Comparison of ENCODE assay signal across 1 cellular context in genomic region chr6:20400476-20401402, GRCh38.
TF ChIP-seq lines count a peak whose summit lies in the region.

No MANE protein-coding gene starts in this region.

TF ChIP-seq in HepG2, 621 proteins besides CTCF, POLR2A, EP300 and RAD21 (continued from another document and continues in another):
- TF ChIP-seq HINFP (CRISPR knock-in tag; IDR thresholded peaks at IDR 0.05; ENCODE audit: low read depth) (no peak), FOXA3 (CRISPR knock-in tag; IDR thresholded peaks at IDR 0.05) (0 out of 2 replicates have a peak, but pooled peaks have one; percentile 8), ZNF710 (CRISPR knock-in tag; IDR thresholded peaks at IDR 0.05; ENCODE audit: borderline replicate concordance) (no peak; the same call in 1 of the 2 replicates), MAFK (conservative IDR thresholded peaks at IDR 0.05 in 1 of 2, IDR thresholded peaks at IDR 0.05 in 1 of 2; ENCODE audit: low read length in 2 of 2) (no peak), ZNF263 (CRISPR knock-in tag; IDR thresholded peaks at IDR 0.05) (0 out of 2 replicates have a peak, but pooled peaks have one; percentile 4), GRHL1 (CRISPR knock-in tag; conservative IDR thresholded peaks at IDR 0.05) (no peak), TGIF2 (CRISPR knock-in tag; IDR thresholded peaks at IDR 0.05) (peak; percentile 83), RARA (CRISPR knock-in tag; IDR thresholded peaks at IDR 0.05) (no peak), ZNF562 (CRISPR knock-in tag; IDR thresholded peaks at IDR 0.05; ENCODE audit: borderline replicate concordance) (no peak), SALL1 (CRISPR knock-in tag; IDR thresholded peaks at IDR 0.05) (peak; percentile 32; the same call in 1 of the 2 replicates), PAWR (CRISPR knock-in tag; IDR thresholded peaks at IDR 0.05; ENCODE audit: borderline replicate concordance) (no peak), CHD4 (IDR thresholded peaks at IDR 0.05; ENCODE audit: borderline replicate concordance, low read length) (peak; percentile 66; the same call in 1 of the 2 replicates), FOSL2 (CRISPR knock-in tag; IDR thresholded peaks at IDR 0.05) (no peak; the same call in 1 of the 2 replicates), ARID5B (CRISPR knock-in tag; IDR thresholded peaks at IDR 0.05) (no peak; the same call in 1 of the 2 replicates), NFKBIZ (CRISPR knock-in tag; IDR thresholded peaks at IDR 0.05) (no peak), POLR2AphosphoS5 (IDR thresholded peaks at IDR 0.05; ENCODE audit: low read depth, low read length) (peak; percentile 27), ZSCAN12 (CRISPR knock-in tag; IDR thresholded peaks at IDR 0.05) (no peak), ELF1 (CRISPR knock-in tag; IDR thresholded peaks at IDR 0.05) (no peak), HNF1B (CRISPR knock-in tag; IDR thresholded peaks at IDR 0.05) (no peak), ZHX1 (CRISPR knock-in tag; IDR thresholded peaks at IDR 0.05; ENCODE audit: low read depth) (peak; percentile 52; the same call in 1 of the 2 replicates), HNF1A (IDR thresholded peaks at IDR 0.05; ENCODE audit: low read depth) (no peak), HNF1A (CRISPR knock-in tag; IDR thresholded peaks at IDR 0.05; ENCODE audit: borderline replicate concordance) (no peak), TBP (CRISPR knock-in tag; IDR thresholded peaks at IDR 0.05) (no peak), KDM4B (CRISPR knock-in tag; IDR thresholded peaks at IDR 0.05) (no peak), NR2F1 (CRISPR knock-in tag; IDR thresholded peaks at IDR 0.05) (no peak), EEA1 (CRISPR knock-in tag; IDR thresholded peaks at IDR 0.05; ENCODE audit: borderline replicate concordance) (no peak), ZNF331 (CRISPR knock-in tag; IDR thresholded peaks at IDR 0.05) (peak; percentile 31; the same call in 1 of the 2 replicates), KDM3A (CRISPR knock-in tag; IDR thresholded peaks at IDR 0.05; ENCODE audit: low read depth) (0 out of 2 replicates have a peak, but pooled peaks have one; percentile 24), ZNF12 (CRISPR knock-in tag; IDR thresholded peaks at IDR 0.05) (no peak), ZNF292 (CRISPR knock-in tag; IDR thresholded peaks at IDR 0.05; ENCODE audit: borderline replicate concordance, low read depth) (no peak), MAFF (IDR thresholded peaks at IDR 0.05; ENCODE audit: low read depth, low read length) (0 out of 2 replicates have a peak, but pooled peaks have one; percentile 2), ZNF17 (CRISPR knock-in tag; IDR thresholded peaks at IDR 0.05) (no peak), CREB3 (CRISPR knock-in tag; IDR thresholded peaks at IDR 0.05) (no peak), ARID2 (CRISPR knock-in tag; IDR thresholded peaks at IDR 0.05; ENCODE audit: borderline replicate concordance) (peak; percentile 45; the same call in 1 of the 2 replicates), ONECUT2 (CRISPR knock-in tag; IDR thresholded peaks at IDR 0.05) (peak; percentile 7; the same call in 1 of the 2 replicates), E2F2 (CRISPR knock-in tag; IDR thresholded peaks at IDR 0.05; ENCODE audit: borderline replicate concordance) (no peak), AGO1 (IDR thresholded peaks at IDR 0.05; ENCODE audit: low read depth, low read length, poor library complexity, severe bottlenecking) (no peak)
